8 cellular contexts compared by ENCODE assay signal in the genomic region with DNA sequence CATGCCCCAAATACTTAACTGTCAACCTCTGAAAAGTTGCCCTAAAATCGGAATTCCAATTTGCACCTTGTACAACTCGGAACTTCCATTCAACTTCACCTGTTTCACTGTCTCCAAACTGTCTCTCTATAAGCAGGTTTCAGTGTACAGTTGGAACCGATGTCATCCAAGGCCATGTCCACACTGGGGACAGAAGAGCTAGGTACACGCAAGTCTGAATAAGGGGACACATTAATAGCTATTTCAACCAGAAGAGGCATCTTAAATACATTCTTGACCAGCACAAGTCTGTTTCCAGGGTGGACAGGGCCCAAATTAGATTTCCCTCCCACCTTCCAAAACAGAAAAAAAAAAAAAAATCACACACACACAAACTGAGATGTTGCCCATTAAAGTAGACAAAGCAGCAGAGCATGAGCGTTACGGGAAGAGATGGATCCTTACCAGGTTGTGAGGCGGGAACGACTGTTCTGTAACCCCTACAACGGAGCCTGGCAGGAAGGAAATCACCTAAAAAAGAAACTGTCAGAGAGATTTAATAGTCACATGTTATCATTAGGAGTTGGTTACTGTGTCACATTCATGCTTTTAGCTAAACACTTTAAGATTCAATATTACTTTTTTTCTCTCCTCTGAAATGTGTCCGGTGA. TPM values are rescaled to one million over a fixed set of nuclear protein-coding genes. Genes with fewer than 3 reads are reported as not detected.
A peak's percentile ranks its signal among the peaks of the same experiment; 100 is the strongest.
DNase-seq lines count a peak whose midpoint lies in the region; ATAC-seq and TF ChIP-seq lines count a peak whose summit lies in the region.

No MANE protein-coding gene starts in this region.

- no peaks in the 10 kb centered on the region for H3K27me3 ChIP-seq in foreskin keratinocyte
- no peaks in the 10 kb centered on the region for H3K27me3 ChIP-seq in gastrocnemius medialis

- TF ChIP-seq POLR2A in gastrocnemius medialis (IDR thresholded peaks at IDR 0.05) = no peak

- in situ Hi-C loops in gastrocnemius medialis (cut with MboI; ENCODE audit: low sequenced_read_pairs in 4 of 4) = loop anchor here in 1 of 4 donors (25.0 kb wide), 1 partner anchor 374 kb away; no protein-coding TSS in a partner anchor

- H3K36me3 ChIP-seq in gastrocnemius medialis = peaks cover 0 to 13% of the 10 kb centered on the region in 2 donors

- H3K27me3 Mint-ChIP-seq in activated CD4-positive, alpha-beta T cell treated with anti-CD3 and anti-CD28 coated beads, Interleukin-2, amount 10 ng/mL, durations not matched to agents 7 days and 5 days = no peaks in the 10 kb centered on the region
- H3K27me3 Mint-ChIP-seq in T-helper 1 cell treated with Interleukin-12 subunit alpha and Interleukin-12 subunit beta and Interleukin-4 antibody, amounts not matched to agents 30 μg/mL and 1 μg/mL, for 36 hours (ENCODE audit: low read depth) = no peaks in the 10 kb centered on the region

- TF ChIP-seq CTCF in foreskin keratinocyte (conservative IDR thresholded peaks at IDR 0.05) (no peak), gastrocnemius medialis (IDR thresholded peaks at IDR 0.05 in 4 of 5, conservative IDR thresholded peaks at IDR 0.05 in 1 of 5) (no peak)

- H3K36me3 Mint-ChIP-seq in activated CD4-positive, alpha-beta T cell treated with anti-CD3 and anti-CD28 coated beads, Interleukin-2, amount 10 ng/mL, durations not matched to agents 7 days and 5 days (ENCODE audit: low read depth) = peaks cover 49% of the 10 kb centered on the region
- H3K36me3 Mint-ChIP-seq in T-helper 1 cell treated with Interleukin-12 subunit alpha and Interleukin-12 subunit beta and Interleukin-4 antibody, amounts not matched to agents 30 μg/mL and 1 μg/mL, for 36 hours (ENCODE audit: low read depth) = peaks cover 43% of the 10 kb centered on the region

- H3K4me3 Mint-ChIP-seq in activated CD4-positive, alpha-beta T cell treated with anti-CD3 and anti-CD28 coated beads, Interleukin-2, amount 10 ng/mL, durations not matched to agents 7 days and 5 days = peak overlapping the region; percentile 100
- peak overlapping the region; percentile 97 for H3K4me3 Mint-ChIP-seq in T-helper 1 cell treated with Interleukin-12 subunit alpha and Interleukin-12 subunit beta and Interleukin-4 antibody, amounts not matched to agents 30 μg/mL and 1 μg/mL, for 36 hours

- ATAC-seq in foreskin keratinocyte (no peak), gastrocnemius medialis (no peak)

- intact Hi-C loops in gastrocnemius medialis (cut with DNase I; ENCODE audit: low total_unique reads) = loop anchor here (5.0 to 10.0 kb wide), 2 partner anchors 188 to 584 kb away; no protein-coding TSS in a partner anchor

- POLR2A ChIA-PET in activated CD4-positive, alpha-beta T cell treated with anti-CD3 and anti-CD28 coated beads, Interleukin-2, amount 10 ng/mL, durations not matched to agents 7 days and 5 days (lab: Charles Lee) = interaction anchor here (0.6 kb wide), 1 partner anchor 208 kb away, joined by 9 read pairs; no protein-coding TSS in a partner anchor

- DNase-seq in activated CD4-positive, alpha-beta T cell treated with anti-CD3 and anti-CD28 coated beads, Interleukin-2, amount 10 ng/mL, durations not matched to agents 7 days and 5 days = no peak
- DNase-seq in activated CD4-positive, alpha-beta T cell treated with anti-CD3 and anti-CD28 coated beads, Interleukin-2, amount 50 U/mL, for 1 hour = no peak
- no peak for DNase-seq in foreskin keratinocyte
- no peak for DNase-seq in gastrocnemius medialis
- DNase-seq in NCI-H2029 treated with DMSO at 0.1 percent for 48 hours (lab: John Stamatoyannopoulos, UW) = no peak
- no peak for DNase-seq in cortex of kidney (lab: John Stamatoyannopoulos, UW)
- no peak for DNase-seq in NCI-H1694 treated with DMSO at 0.1 percent for 48 hours (lab: John Stamatoyannopoulos, UW)

- peak overlapping the region; percentile 91 to 98 (median 97) for H3K4me3 ChIP-seq in gastrocnemius medialis

- H3K4me1 ChIP-seq in foreskin keratinocyte (peaks cover 39% of the 10 kb centered on the region), gastrocnemius medialis (peaks cover 49 to 58% of the 10 kb centered on the region in 2 donors)

- H3K4me1 Mint-ChIP-seq in activated CD4-positive, alpha-beta T cell treated with anti-CD3 and anti-CD28 coated beads, Interleukin-2, amount 10 ng/mL, durations not matched to agents 7 days and 5 days = peaks cover 46% of the 10 kb centered on the region
- peaks cover 45% of the 10 kb centered on the region for H3K4me1 Mint-ChIP-seq in T-helper 1 cell treated with Interleukin-12 subunit alpha and Interleukin-12 subunit beta and Interleukin-4 antibody, amounts not matched to agents 30 μg/mL and 1 μg/mL, for 36 hours (ENCODE audit: low read depth)

- CTCF ChIA-PET in activated CD4-positive, alpha-beta T cell treated with anti-CD3 and anti-CD28 coated beads, Interleukin-2, amount 10 ng/mL, durations not matched to agents 7 days and 5 days (lab: Charles Lee) = interaction anchor here (0.6 to 2.8 kb wide), 4 partner anchors 15 to 191 kb away, joined by 3 to 16 read pairs (median 4); a partner anchor contains a TSS

- H3K27ac ChIP-seq in foreskin keratinocyte (peak overlapping the region; percentile 87), gastrocnemius medialis (peak overlapping the region; percentile 93 to 99 (median 98))

- no peaks in the 10 kb centered on the region for H3K9me3 ChIP-seq in gastrocnemius medialis

- no peaks in the 10 kb centered on the region for H3K9me3 Mint-ChIP-seq in activated CD4-positive, alpha-beta T cell treated with anti-CD3 and anti-CD28 coated beads, Interleukin-2, amount 10 ng/mL, durations not matched to agents 7 days and 5 days
- H3K9me3 Mint-ChIP-seq in T-helper 1 cell treated with Interleukin-12 subunit alpha and Interleukin-12 subunit beta and Interleukin-4 antibody, amounts not matched to agents 30 μg/mL and 1 μg/mL, for 36 hours = no peaks in the 10 kb centered on the region

- H3K27ac Mint-ChIP-seq in activated CD4-positive, alpha-beta T cell treated with anti-CD3 and anti-CD28 coated beads, Interleukin-2, amount 10 ng/mL, durations not matched to agents 7 days and 5 days = peak overlapping the region; percentile 100
- peak overlapping the region; percentile 95 for H3K27ac Mint-ChIP-seq in T-helper 1 cell treated with Interleukin-12 subunit alpha and Interleukin-12 subunit beta and Interleukin-4 antibody, amounts not matched to agents 30 μg/mL and 1 μg/mL, for 36 hours

RNA-seq across cellular contexts. Expression of a gene that starts 1.7 kb away (rescaled TPM):
- 10 to 100 TPM; 55.5 to 57.2 TPM for total RNA-seq in activated CD4-positive, alpha-beta T cell treated with anti-CD3 and anti-CD28 coated beads, Interleukin-2, amount 10 ng/mL, durations not matched to agents 7 days and 5 days
- total RNA-seq in foreskin keratinocyte (25.3 and 26.6 TPM in 2 replicates), gastrocnemius medialis (10 to 100 TPM; 15.3 to 52.3 (median 16.4) TPM)
- 7.1 and 8.5 TPM in 2 replicates for polyA plus RNA-seq in foreskin keratinocyte

RNA-seq across cellular contexts. Expression of a gene that starts 15.4 kb away (rescaled TPM):
- total RNA-seq in activated CD4-positive, alpha-beta T cell treated with anti-CD3 and anti-CD28 coated beads, Interleukin-2, amount 10 ng/mL, durations not matched to agents 7 days and 5 days = 10 to 100 TPM; 29.3 to 30.7 TPM
- total RNA-seq in foreskin keratinocyte (46.1 and 50.1 TPM in 2 replicates), gastrocnemius medialis (10 to 100 TPM; 23.9 to 46.8 (median 35.3) TPM)
- 68.2 and 69.5 TPM in 2 replicates for polyA plus RNA-seq in foreskin keratinocyte

RNA-seq across cellular contexts. Expression of a gene that starts 22.8 kb away (rescaled TPM):
- total RNA-seq in activated CD4-positive, alpha-beta T cell treated with anti-CD3 and anti-CD28 coated beads, Interleukin-2, amount 10 ng/mL, durations not matched to agents 7 days and 5 days = under 1 TPM; 0.52 to 0.60 TPM
- total RNA-seq in foreskin keratinocyte (0.14 and 0.51 TPM in 2 replicates), gastrocnemius medialis (under 1 TPM in 1 of 4 donors, not detected in 3; 0.29 TPM)
- 0.18 and 0.22 TPM in 2 replicates for polyA plus RNA-seq in foreskin keratinocyte

RNA-seq across cellular contexts. Expression of a gene that starts 34.8 kb away (rescaled TPM):
- 10 to 100 TPM; 52.7 to 56.7 TPM for total RNA-seq in activated CD4-positive, alpha-beta T cell treated with anti-CD3 and anti-CD28 coated beads, Interleukin-2, amount 10 ng/mL, durations not matched to agents 7 days and 5 days
- total RNA-seq in foreskin keratinocyte (58.8 and 59.8 TPM in 2 replicates), gastrocnemius medialis (10 to 100 TPM; 13.6 to 38.6 (median 28.6) TPM)
- polyA plus RNA-seq in foreskin keratinocyte = 58.5 and 65.6 TPM in 2 replicates

RNA-seq across cellular contexts. Expression of a gene that starts 36.1 kb away (rescaled TPM):
- 1 to 10 TPM in 1 of 2 experiments, under 1 TPM in 1; 0.85 to 1.1 TPM for total RNA-seq in activated CD4-positive, alpha-beta T cell treated with anti-CD3 and anti-CD28 coated beads, Interleukin-2, amount 10 ng/mL, durations not matched to agents 7 days and 5 days
- total RNA-seq in foreskin keratinocyte = 0.21 and 0.75 TPM in 2 replicates
- polyA plus RNA-seq in foreskin keratinocyte = 0.07 and 0.31 TPM in 2 replicates
- 1 to 10 TPM; 1.3 to 4.7 (median 2.4) TPM for total RNA-seq in gastrocnemius medialis
